ENCODE assay signal across 7 cellular contexts in genomic region chr6:156781882-156782631, GRCh38. TPM values are rescaled to one million over a fixed set of nuclear protein-coding genes. Genes with fewer than 3 reads are reported as not detected.
DNase-seq lines count a peak whose midpoint lies in the region; ATAC-seq and TF ChIP-seq lines count a peak whose summit lies in the region.

No MANE protein-coding gene starts in this region.

- peaks cover 13% of the 10 kb centered on the region for H3K27me3 Mint-ChIP-seq in GM23338 (ENCODE audit: insufficient read depth, low read depth, poor library complexity)

- 8% methylated on average over 8 of the region's 8 CpGs for WGBS in esophagus muscularis mucosa

- peak overlapping the region; percentile 12; the same call in 1 of the 2 replicates for H3K27ac Mint-ChIP-seq in GM23338

- no peak for ATAC-seq in GM23338
- no peak for ATAC-seq in GM21447 (IDR thresholded peaks at IDR 0.05; ENCODE audit: unreplicated experiment)

- H3K4me2 ChIP-seq in GM23338: peak overlapping the region; percentile 89

- H3K9me3 Mint-ChIP-seq in GM23338: no peaks in the 10 kb centered on the region; the same call in 2 of the 3 replicates

- H3K9me3 ChIP-seq in Peyer's patch (no peaks in the 10 kb centered on the region), esophagus muscularis mucosa (no peaks in the 10 kb centered on the region)

- TF ChIP-seq EP300 in esophagus muscularis mucosa (IDR thresholded peaks at IDR 0.05): no peak

- peak overlapping the region; percentile 95 for H3K4me3 Mint-ChIP-seq in GM23338

- peaks cover 5% of the 10 kb centered on the region; the same call in 1 of the 2 replicates for H4K20me1 ChIP-seq in GM23338 (replicated peaks; ENCODE audit: insufficient read depth)

- H3K4me3 ChIP-seq in GM23338 (peak overlapping the region; percentile 73), Peyer's patch (peak overlapping the region; percentile 8 to 94 (median 58)), esophagus muscularis mucosa (peak overlapping the region; percentile 91 to 96 (median 94)), skin epidermis (peak overlapping the region; percentile 2 to 93 (median 17))

- H3K36me3 Mint-ChIP-seq in GM23338 (ENCODE audit: low read depth): peaks cover 7% of the 10 kb centered on the region; the same call in 2 of the 3 replicates

- H3K4me1 ChIP-seq in GM23338 (ENCODE audit: insufficient read depth): peaks cover 44% of the 10 kb centered on the region
- H3K4me1 ChIP-seq in Peyer's patch: peaks cover 0 to 33% (median 0%) of the 10 kb centered on the region in 4 donors
- H3K4me1 ChIP-seq in esophagus muscularis mucosa: peaks cover 45 to 64% (median 59%) of the 10 kb centered on the region in 4 donors

- H3K27me3 ChIP-seq in GM23338 (ENCODE audit: insufficient read depth): no peaks in the 10 kb centered on the region
- no peaks in the 10 kb centered on the region for H3K27me3 ChIP-seq in Peyer's patch
- H3K27me3 ChIP-seq in esophagus muscularis mucosa: no peaks in the 10 kb centered on the region

- H2AFZ ChIP-seq in GM23338: no peak overlapping the region

- intact Hi-C loops in esophagus muscularis mucosa (cut with DNase I): loop anchor here (10.0 kb wide), 1 partner anchor 173 kb away; no protein-coding TSS in a partner anchor

- no peaks in the 10 kb centered on the region for H3K36me3 ChIP-seq in GM23338 (ENCODE audit: insufficient read depth)
- H3K36me3 ChIP-seq in Peyer's patch: no peaks in the 10 kb centered on the region
- no peaks in the 10 kb centered on the region for H3K36me3 ChIP-seq in esophagus muscularis mucosa

- H3K27ac ChIP-seq in GM23338 (ENCODE audit: low read depth) (no peak overlapping the region), Peyer's patch (peak overlapping the region; percentile 43 to 98 (median 70)), esophagus muscularis mucosa (replicated peaks in 1 of 4) (peak overlapping the region; percentile 97 to 99 (median 98)), skin epidermis (peak overlapping the region in 19 of 21 experiments; percentile 3 to 99 (median 65))

- H3K79me2 ChIP-seq in GM23338 (replicated peaks; ENCODE audit: insufficient read depth): peaks cover 74% of the 10 kb centered on the region

- TF ChIP-seq CTCF in GM23338 (conservative IDR thresholded peaks at IDR 0.05; ENCODE audit: low read depth in 2 of 2) (no peak), Peyer's patch (IDR thresholded peaks at IDR 0.05) (no peak), esophagus muscularis mucosa (IDR thresholded peaks at IDR 0.05) (no peak)

- H3F3A ChIP-seq in GM23338 (replicated peaks; ENCODE audit: low read depth): no peaks in the 10 kb centered on the region

- no peak for DNase-seq in GM23338 (ENCODE audit: low spot score)
- no peak for DNase-seq in Peyer's patch
- no peak for DNase-seq in esophagus muscularis mucosa (ENCODE audit: extremely low spot score)
- no peak for DNase-seq in GM03348 (ENCODE audit: low spot score)
- DNase-seq in SHP77 treated with DMSO at 0.1 percent for 48 hours (lab: John Stamatoyannopoulos, UW): no peak

- TF ChIP-seq POLR2A in Peyer's patch (IDR thresholded peaks at IDR 0.05): no peak
- TF ChIP-seq POLR2A in esophagus muscularis mucosa (IDR thresholded peaks at IDR 0.05; ENCODE audit: low read depth): no peak

- peaks cover 61% of the 10 kb centered on the region for H3K4me1 Mint-ChIP-seq in GM23338

- no peaks in the 10 kb centered on the region for H3K9me2 ChIP-seq in GM23338 (ENCODE audit: insufficient read depth)

TF ChIP-seq in GM23338, 12 proteins besides CTCF, POLR2A, EP300 and RAD21:
- TF ChIP-seq STAT1 (IDR thresholded peaks at IDR 0.05; ENCODE audit: unreplicated experiment) (no peak), ZNF462 (CRISPR knock-in tag; IDR thresholded peaks at IDR 0.05) (no peak), POLR2AphosphoS5 (IDR thresholded peaks at IDR 0.05; ENCODE audit: low read depth) (no peak), ZNF331 (CRISPR knock-in tag; IDR thresholded peaks at IDR 0.05; ENCODE audit: low read depth) (no peak), ETS1 (IDR thresholded peaks at IDR 0.05) (no peak), JUNB (IDR thresholded peaks at IDR 0.05; ENCODE audit: unreplicated experiment) (no peak), EZH2phosphoT487 (IDR thresholded peaks at IDR 0.05; ENCODE audit: unreplicated experiment) (no peak), CREB1 (CRISPR knock-in tag; IDR thresholded peaks at IDR 0.05; ENCODE audit: low read depth) (no peak), EZH2 (IDR thresholded peaks at IDR 0.05; ENCODE audit: low read depth, unreplicated experiment) (no peak)

RNA-seq across cellular contexts. Expression of gene ARID1B, which starts 4.9 kb away (rescaled TPM):
- total RNA-seq in GM23338 (2014; rRNA removed; shearing (Covaris generic)): 72.2 and 82.4 TPM in 2 replicates
- polyA plus RNA-seq in GM23338 (2016; fragmentation: Nextera tagmentation; extraction: Ambion mirVana): 53.3 and 59.3 TPM in 2 replicates
- total RNA-seq in Peyer's patch (100 to 1,000 TPM; 117 to 174 (median 149) TPM), esophagus muscularis mucosa (10 to 100 TPM; 55.0 to 87.2 (median 72.7) TPM)

Comparison
In these comparisons a context has a peak if more than half of its experiments do, and no peak if none do; other contexts are left out.
1. H3K4me3 ChIP-seq: peak in every context shown above with its lines; median percentile 94 in esophagus muscularis mucosa; 73 in GM23338; 58 in Peyer's patch; 17 in skin epidermis.